ENCODE assay signal across 22 cellular contexts in the genomic region with DNA sequence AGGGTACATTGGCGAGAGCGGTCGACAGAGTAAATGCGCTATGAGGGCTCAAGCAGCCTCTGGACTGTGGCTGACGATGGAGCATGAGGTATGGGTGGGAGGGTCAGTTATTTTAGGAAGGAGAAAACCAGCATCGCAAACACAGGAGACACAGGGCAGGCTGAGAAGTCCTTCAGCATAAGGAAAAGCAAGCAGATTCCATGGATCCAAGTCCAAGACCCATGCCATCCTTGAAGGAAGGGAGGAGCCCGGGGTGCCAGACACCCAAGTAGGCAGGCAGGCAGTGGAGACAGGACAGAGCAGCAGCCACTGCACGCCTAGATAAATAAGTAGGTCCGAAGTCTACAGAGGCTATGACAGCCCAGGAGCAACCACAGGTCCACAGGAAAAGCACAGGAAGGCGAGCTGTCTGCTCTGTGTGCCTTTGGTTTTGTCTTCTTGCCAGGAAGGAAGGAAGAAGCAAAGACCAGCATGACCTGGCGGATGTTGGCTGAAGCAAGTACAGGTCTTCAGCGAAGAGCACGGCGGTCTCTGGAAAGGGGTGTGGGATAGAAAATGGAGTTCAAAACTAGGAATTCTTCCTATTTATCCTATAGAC.
DNase-seq lines count a peak whose midpoint lies in the region; ATAC-seq and TF ChIP-seq lines count a peak whose summit lies in the region.
"Had no signal": no experiment of that assay in that cellular context is flagged by ENCODE, and none has a peak within 500 bp of the region (broad histone marks: within the 10 kb centered on the region; RNA-seq: fewer than 3 reads in every experiment).

No MANE protein-coding gene starts in this region.

- no CpG with 5 or more reads among the region's 14 CpGs for WGBS in trophoblast cell (ENCODE audit: extremely low coverage, insufficient coverage, insufficient read length)
- WGBS in H9 (ENCODE audit: extremely low coverage, insufficient read length, low lambda C conversion rate): no CpG with 5 or more reads among the region's 14 CpGs

- H3K36me3 ChIP-seq in GM23338 (ENCODE audit: insufficient read depth): no peaks in the 10 kb centered on the region
- no peaks in the 10 kb centered on the region for H3K36me3 ChIP-seq in trophoblast cell (ENCODE audit: control insufficient read depth in 1 of 2, insufficient read depth in 2 of 2, low read length in 2 of 2)

- H4K12ac ChIP-seq in trophoblast cell (ENCODE audit: low read depth, low read length): no peak overlapping the region

- H2BK12ac ChIP-seq in trophoblast cell (ENCODE audit: low read length) (peak overlapping the region; percentile 84), H9 (ENCODE audit: insufficient read length, low read depth, low read length) (no peak overlapping the region)

- H4K91ac ChIP-seq in trophoblast cell (ENCODE audit: low read depth, low read length) (peak overlapping the region; percentile 64), H9 (ENCODE audit: insufficient read length, low read depth, low read length) (no peak overlapping the region)

- peaks cover 21% of the 10 kb centered on the region for H3K79me1 ChIP-seq in trophoblast cell (ENCODE audit: low read length)
- H3K79me1 ChIP-seq in H9 (ENCODE audit: insufficient read depth, low read depth, low read length, poor library complexity, severe bottlenecking): no peaks in the 10 kb centered on the region

- no peak overlapping the region for H2BK15ac ChIP-seq in H9 (ENCODE audit: low read depth, low read length)

- no peak overlapping the region for H2BK20ac ChIP-seq in H9 (ENCODE audit: low read depth, low read length, poor library complexity, severe bottlenecking)

- H3K27me3 ChIP-seq in GM23338 (ENCODE audit: insufficient read depth): no peaks in the 10 kb centered on the region
- H3K27me3 ChIP-seq in trophoblast cell (ENCODE audit: insufficient read depth, low read length): no peaks in the 10 kb centered on the region
- H3K27me3 ChIP-seq in H9 (ENCODE audit: insufficient read depth, low read length): no peaks in the 10 kb centered on the region

- H4K5ac ChIP-seq in H9 (ENCODE audit: insufficient read length, low read depth, low read length): no peak overlapping the region

- no peak overlapping the region for H3T11ph ChIP-seq in H9 (ENCODE audit: low read length)

- peak overlapping the region; percentile 12 for H3K4ac ChIP-seq in trophoblast cell (ENCODE audit: low read depth, low read length)
- H3K4ac ChIP-seq in H9 (ENCODE audit: low read depth, low read length): no peak overlapping the region

- no peak overlapping the region for H4K8ac ChIP-seq in trophoblast cell (ENCODE audit: low read depth, low read length)
- no peak overlapping the region for H4K8ac ChIP-seq in H9 (replicated peaks; ENCODE audit: insufficient read length, low read depth, low read length)

- TF ChIP-seq CTCF in GM23338 (conservative IDR thresholded peaks at IDR 0.05; ENCODE audit: low read depth in 2 of 2) (no peak), VCaP (conservative IDR thresholded peaks at IDR 0.05) (no peak), glutamatergic neuron (IDR thresholded peaks at IDR 0.05; ENCODE audit: partially characterized antibody, unreplicated experiment) (no peak), H9 (conservative IDR thresholded peaks at IDR 0.05) (no peak)

- H2BK5ac ChIP-seq in trophoblast cell (ENCODE audit: low read depth, low read length, poor library complexity) (peak overlapping the region; percentile 39), H9 (ENCODE audit: insufficient read length, low read length) (no peak overlapping the region)

- H3K4me3 Mint-ChIP-seq in GM23338 (no peak overlapping the region), glutamatergic neuron (ENCODE audit: unreplicated experiment) (no peak overlapping the region), H9 (peak overlapping the region in 1 of 2 experiments; percentile 21; a peak in 2 of 5 replicates), immature natural killer cell (no peak overlapping the region)
- H3K4me3 Mint-ChIP-seq: central memory CD8-positive, alpha-beta T cell had no signal

- H2AFZ ChIP-seq in GM23338 (peak overlapping the region; percentile 56; the same call in 1 of the 2 replicates), trophoblast cell (ENCODE audit: insufficient read depth, low read length, poor library complexity) (peak overlapping the region; percentile 44), H9 (ENCODE audit: low read length) (no peak overlapping the region)

- H2BK120ac ChIP-seq in trophoblast cell (ENCODE audit: insufficient read depth, low read length, poor library complexity) (peak overlapping the region; percentile 67), H9 (ENCODE audit: low read depth, low read length, poor library complexity, severe bottlenecking) (no peak overlapping the region)

- H3K9me3 Mint-ChIP-seq in GM23338: 0 out of 3 replicates have a peak, but pooled peaks cover 2% of the 10 kb centered on the region
- H3K9me3 Mint-ChIP-seq in glutamatergic neuron (ENCODE audit: unreplicated experiment): peaks cover 2% of the 10 kb centered on the region
- no peaks in the 10 kb centered on the region for H3K9me3 Mint-ChIP-seq in H9
- H3K9me3 Mint-ChIP-seq in immature natural killer cell: no peaks in the 10 kb centered on the region
- H3K9me3 Mint-ChIP-seq: central memory CD8-positive, alpha-beta T cell had no signal

- no peak overlapping the region for H3K4me2 ChIP-seq in GM23338
- H3K4me2 ChIP-seq in trophoblast cell (ENCODE audit: low read length): no peak overlapping the region
- no peak overlapping the region for H3K4me2 ChIP-seq in H9 (ENCODE audit: insufficient read depth, insufficient read length, low read length)
- H3K4me2 ChIP-seq: smooth muscle cell had no signal

- H3K36me3 Mint-ChIP-seq in GM23338 (ENCODE audit: low read depth): no peaks in the 10 kb centered on the region
- no peaks in the 10 kb centered on the region for H3K36me3 Mint-ChIP-seq in glutamatergic neuron (ENCODE audit: unreplicated experiment)
- H3K36me3 Mint-ChIP-seq in H9 (ENCODE audit: insufficient read depth in 1 of 3, low read depth in 3 of 3): no peaks in the 10 kb centered on the region
- H3K36me3 Mint-ChIP-seq in immature natural killer cell: no peaks in the 10 kb centered on the region

- no peak overlapping the region for H3K9ac ChIP-seq in trophoblast cell (ENCODE audit: low read length)
- H3K9ac ChIP-seq in H9 (ENCODE audit: extremely low read depth, insufficient read length, low read length): no peak overlapping the region

- DNase-seq in GM23338 (ENCODE audit: low spot score): no peak
- peak; percentile 58 for DNase-seq in left lobe of liver (ENCODE audit: low spot score)
- no peak for DNase-seq in trophoblast cell
- DNase-seq in glutamatergic neuron: no peak
- no peak for DNase-seq in H9
- no peak for DNase-seq in stimulated activated CD4-positive, alpha-beta T cell treated with anti-CD3 and anti-CD28 coated beads, Interleukin-12 subunit alpha, Interleukin-12 subunit beta, amount 100 ng/mL, for 4 hours
- DNase-seq in immature natural killer cell: no peak
- DNase-seq: activated CD8-positive, alpha-beta memory T cell treated with anti-CD3 and anti-CD28 coated beads for 24 hours; activated gamma-delta T cell treated with Interleukin-2 at 50 U/mL for 16 hours; activated T-cell treated with anti-CD3 and anti-CD28 coated beads, Interleukin-2, amount 50 U/mL, for 1 hour; C1 segment of cervical spinal cord; DMS79 treated with DMSO at 0.1 percent for 48 hours; Karpas-422; NCI-H446 treated with DMSO at 0.1 percent for 48 hours; OCI-M1; retina; Right ventricle myocardium superior; T-helper 2 cell had no signal

- H3K4me3 ChIP-seq in GM23338 (no peak overlapping the region), trophoblast cell (ENCODE audit: low read depth, low read length) (no peak overlapping the region)
- H3K4me3 ChIP-seq: smooth muscle cell had no signal

- H3K23ac ChIP-seq in trophoblast cell (ENCODE audit: low read length): no peak overlapping the region
- no peak overlapping the region for H3K23ac ChIP-seq in H9 (ENCODE audit: insufficient read length, low read depth, low read length)

- no peaks in the 10 kb centered on the region for H3K23me2 ChIP-seq in H9 (ENCODE audit: insufficient read length, low read depth, low read length, poor library complexity, severe bottlenecking)

- peaks cover 26% of the 10 kb centered on the region for H3K4me1 ChIP-seq in GM23338 (ENCODE audit: insufficient read depth)
- peaks cover 14 to 15% of the 10 kb centered on the region in 2 experiments for H3K4me1 ChIP-seq in trophoblast cell (ENCODE audit: control insufficient read depth in 1 of 2, insufficient read depth in 2 of 2, low read length in 2 of 2)
- peaks cover 5% of the 10 kb centered on the region; the same call in 1 of the 2 replicates for H3K4me1 ChIP-seq in H9 (ENCODE audit: insufficient read depth, low read length)

- no peaks in the 10 kb centered on the region for H3K9me3 ChIP-seq in trophoblast cell (ENCODE audit: insufficient read depth, low read depth, low read length)
- no peaks in the 10 kb centered on the region for H3K9me3 ChIP-seq in H9 (ENCODE audit: control insufficient read depth, low read depth, low read length)

- H2AK5ac ChIP-seq in trophoblast cell (ENCODE audit: low read length): peak overlapping the region; percentile 69
- H2AK5ac ChIP-seq in H9 (ENCODE audit: insufficient read length, low read length): no peak overlapping the region

- H4K20me1 ChIP-seq in GM23338 (replicated peaks; ENCODE audit: insufficient read depth): no peaks in the 10 kb centered on the region
- H4K20me1 ChIP-seq in H9 (ENCODE audit: control insufficient read depth, insufficient read depth, insufficient read length): no peaks in the 10 kb centered on the region

- H3F3A ChIP-seq in GM23338 (replicated peaks; ENCODE audit: low read depth): 0 out of 2 replicates have a peak, but pooled peaks cover 2% of the 10 kb centered on the region

- H3K18ac ChIP-seq in trophoblast cell (ENCODE audit: low read length) (peak overlapping the region; percentile 7), H9 (ENCODE audit: insufficient read length, low read depth, low read length) (no peak overlapping the region)

- H3K27ac ChIP-seq in GM23338 (ENCODE audit: low read depth): no peak overlapping the region
- peak overlapping the region; percentile 83 for H3K27ac ChIP-seq in VCaP
- H3K27ac ChIP-seq in trophoblast cell (ENCODE audit: low read depth, low read length): no peak overlapping the region
- no peak overlapping the region for H3K27ac ChIP-seq in H9 (ENCODE audit: insufficient read length, low read depth, low read length)

- H3K27me3 Mint-ChIP-seq in GM23338 (ENCODE audit: insufficient read depth, low read depth, poor library complexity) (peaks cover 15% of the 10 kb centered on the region), glutamatergic neuron (ENCODE audit: unreplicated experiment) (no peaks in the 10 kb centered on the region), H9 (ENCODE audit: low read depth) (no peaks in the 10 kb centered on the region), immature natural killer cell (ENCODE audit: low read depth in 3 of 3) (peaks cover 2 to 8% (median 4%) of the 10 kb centered on the region in 3 donors)

- H3K9me2 ChIP-seq in GM23338 (ENCODE audit: insufficient read depth): no peaks in the 10 kb centered on the region

- ATAC-seq in GM23338: no peak
- peak; percentile 57 for ATAC-seq in left lobe of liver
- ATAC-seq: HCT116 had no signal

- H3K27ac Mint-ChIP-seq in GM23338: no peak overlapping the region
- H3K27ac Mint-ChIP-seq in glutamatergic neuron (ENCODE audit: unreplicated experiment): no peak overlapping the region
- 0 out of 7 replicates have a peak overlapping the region, but pooled peaks of 1 of the 3 experiments have one; percentile 19 for H3K27ac Mint-ChIP-seq in H9
- H3K27ac Mint-ChIP-seq in immature natural killer cell: no peak overlapping the region

- H3K14ac ChIP-seq in trophoblast cell (ENCODE audit: low read length) (peak overlapping the region; percentile 48), H9 (ENCODE audit: insufficient read depth, low read length) (no peak overlapping the region; the same call in 1 of the 2 replicates)

- no peak overlapping the region for H3K56ac ChIP-seq in H9 (ENCODE audit: insufficient read length, low read depth, low read length)

- H3K79me2 ChIP-seq in GM23338 (replicated peaks; ENCODE audit: insufficient read depth) (no peaks in the 10 kb centered on the region), trophoblast cell (ENCODE audit: control insufficient read depth, insufficient read depth, low read length, poor library complexity) (no peaks in the 10 kb centered on the region), H9 (ENCODE audit: insufficient read depth, low read length) (no peaks in the 10 kb centered on the region)

- H3K4me1 Mint-ChIP-seq in GM23338: peaks cover 29% of the 10 kb centered on the region
- peaks cover 3% of the 10 kb centered on the region for H3K4me1 Mint-ChIP-seq in glutamatergic neuron (ENCODE audit: low read depth, unreplicated experiment)
- peaks cover 20 to 27% of the 10 kb centered on the region in 2 experiments for H3K4me1 Mint-ChIP-seq in H9
- no peaks in the 10 kb centered on the region for H3K4me1 Mint-ChIP-seq in immature natural killer cell
- H3K4me1 Mint-ChIP-seq: central memory CD8-positive, alpha-beta T cell had no signal
